In the genomic region with DNA sequence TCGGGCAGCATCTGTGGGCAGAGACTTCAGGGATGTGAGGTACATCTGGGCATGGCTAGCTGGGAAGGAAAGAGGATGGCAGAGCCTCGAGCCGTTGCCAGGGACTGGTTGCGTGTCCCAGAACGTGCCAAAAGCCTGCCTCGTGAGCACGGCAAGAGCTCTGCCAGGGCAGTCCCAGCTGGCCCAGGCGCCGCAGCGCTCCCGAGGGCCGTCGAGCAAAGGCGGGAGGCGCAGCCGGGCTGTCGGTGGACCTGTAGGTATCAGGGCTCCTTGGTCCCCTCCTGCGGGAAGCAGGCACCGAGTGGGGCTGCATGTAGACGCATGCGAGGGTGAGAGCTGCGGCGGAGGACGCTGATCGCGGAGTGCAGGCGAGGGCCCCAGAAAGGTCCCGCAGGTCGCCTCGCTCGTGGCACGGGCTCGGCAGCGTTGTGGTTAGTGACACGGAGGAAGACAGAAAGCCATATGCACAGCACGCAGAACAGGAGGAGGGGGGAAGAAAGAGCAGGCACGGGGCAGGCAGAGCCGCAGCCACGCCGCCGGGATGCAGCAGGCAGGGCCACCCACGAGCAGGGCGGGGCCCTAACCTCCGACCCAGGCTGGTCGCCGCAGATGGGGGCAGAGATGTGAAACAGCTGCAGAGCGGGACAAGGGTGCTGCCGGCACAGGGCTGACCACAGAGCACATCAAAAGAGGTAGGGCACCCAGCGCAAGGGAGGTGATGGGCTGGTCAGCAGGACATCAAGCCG, we compare ENCODE assay signal across 8 cellular contexts. TPM values are rescaled to one million over a fixed set of nuclear protein-coding genes. Genes with fewer than 3 reads are reported as not detected.
A peak's percentile ranks its signal among the peaks of the same experiment; 100 is the strongest.
DNase-seq lines count a peak whose midpoint lies in the region; ATAC-seq and TF ChIP-seq lines count a peak whose summit lies in the region.

No MANE protein-coding gene starts in this region.

- H3K4me3 ChIP-seq in lower lobe of right lung (peak overlapping the region; percentile 25), tibial artery (peak overlapping the region; percentile 27 to 39)

- H3K36me3 ChIP-seq in lower lobe of right lung (no peaks in the 10 kb centered on the region), tibial artery (no peaks in the 10 kb centered on the region)

- H3K4me3 Mint-ChIP-seq in activated naive CD8-positive, alpha-beta T cell treated with anti-CD3 and anti-CD28 coated beads for 36 hours = peak overlapping the region; percentile 63

- peak; percentile 54 to 57 for ATAC-seq in activated CD4-positive, CD25-positive, alpha-beta regulatory T cell treated with anti-CD3 and anti-CD28 coated beads, Interleukin-2, amount 50 U/mL, for 24 hours
- ATAC-seq in lower lobe of right lung = peak; percentile 47 to 51
- ATAC-seq in HG03175 (IDR thresholded peaks at IDR 0.05; ENCODE audit: unreplicated experiment) = no peak

- H3K4me1 ChIP-seq in lower lobe of right lung (peaks cover 12% of the 10 kb centered on the region), tibial artery (peaks cover 0 to 63% (median 37%) of the 10 kb centered on the region in 4 donors)

- peak overlapping the region; percentile 47 for H3K27ac Mint-ChIP-seq in activated naive CD8-positive, alpha-beta T cell treated with anti-CD3 and anti-CD28 coated beads for 36 hours

- H3K4me1 Mint-ChIP-seq in activated naive CD8-positive, alpha-beta T cell treated with anti-CD3 and anti-CD28 coated beads for 36 hours = peaks cover 40% of the 10 kb centered on the region

- no peaks in the 10 kb centered on the region for H3K9me3 ChIP-seq in lower lobe of right lung
- no peaks in the 10 kb centered on the region for H3K9me3 ChIP-seq in tibial artery

- no peak for TF ChIP-seq CTCF in lower lobe of right lung (IDR thresholded peaks at IDR 0.05)
- TF ChIP-seq CTCF in tibial artery (IDR thresholded peaks at IDR 0.05) = no peak

- no peaks in the 10 kb centered on the region for H3K9me3 Mint-ChIP-seq in activated naive CD8-positive, alpha-beta T cell treated with anti-CD3 and anti-CD28 coated beads for 36 hours

- DNase-seq in activated CD4-positive, CD25-positive, alpha-beta regulatory T cell (lab: John Stamatoyannopoulos, UW) = no peak
- DNase-seq in activated naive CD8-positive, alpha-beta T cell treated with anti-CD3 and anti-CD28 coated beads for 36 hours = peak; percentile 53
- DNase-seq in lower lobe of right lung (peak; percentile 74), tibial artery (peak in 1 of 2 donors; percentile 88), middle frontal gyrus (ENCODE audit: extremely low spot score, low spot score) (no peak), pons (ENCODE audit: low spot score) (no peak)

- H3K36me3 Mint-ChIP-seq in activated naive CD8-positive, alpha-beta T cell treated with anti-CD3 and anti-CD28 coated beads for 36 hours = no peaks in the 10 kb centered on the region

- H3K27me3 ChIP-seq in lower lobe of right lung (ENCODE audit: low read depth) (peaks cover 29% of the 10 kb centered on the region), tibial artery (peaks cover 0 to 47% of the 10 kb centered on the region in 2 donors)

- intact Hi-C loops in lower lobe of right lung (cut with DNase I) (no loop called here), tibial artery (cut with DNase I; ENCODE audit: low total_unique reads) (no loop called here)

- H3K27ac ChIP-seq in lower lobe of right lung = no peak overlapping the region
- H3K27ac ChIP-seq in tibial artery = peak overlapping the region; percentile 61 to 94

- no peaks in the 10 kb centered on the region for H3K27me3 Mint-ChIP-seq in activated naive CD8-positive, alpha-beta T cell treated with anti-CD3 and anti-CD28 coated beads for 36 hours

RNA-seq across cellular contexts. Expression of a gene that starts 18.0 kb away (rescaled TPM):
- 100 to 1,000 TPM; 147 to 148 TPM for total RNA-seq in activated naive CD8-positive, alpha-beta T cell treated with anti-CD3 and anti-CD28 coated beads for 36 hours
- total RNA-seq in lower lobe of right lung = 90.4 TPM

RNA-seq across cellular contexts. Expression of a gene that starts 20.8 kb away (rescaled TPM):
- under 1 TPM; 0.20 to 0.31 TPM for total RNA-seq in activated naive CD8-positive, alpha-beta T cell treated with anti-CD3 and anti-CD28 coated beads for 36 hours
- total RNA-seq in lower lobe of right lung = not detected

RNA-seq across cellular contexts. Expression of a gene that starts 32.1 kb away (rescaled TPM):
- under 1 TPM in 1 of 2 experiments, not detected in 1; 0.31 TPM for total RNA-seq in activated naive CD8-positive, alpha-beta T cell treated with anti-CD3 and anti-CD28 coated beads for 36 hours
- 17.7 TPM for total RNA-seq in lower lobe of right lung

RNA-seq across cellular contexts. Expression of a gene that starts 36.1 kb away (rescaled TPM):
- not detected for total RNA-seq in activated naive CD8-positive, alpha-beta T cell treated with anti-CD3 and anti-CD28 coated beads for 36 hours
- 18.5 TPM for total RNA-seq in lower lobe of right lung

RNA-seq across cellular contexts. Expression of a gene that starts 48.6 kb away (rescaled TPM):
- under 1 TPM; 0.50 to 0.54 TPM for total RNA-seq in activated naive CD8-positive, alpha-beta T cell treated with anti-CD3 and anti-CD28 coated beads for 36 hours
- total RNA-seq in lower lobe of right lung = 4.7 TPM

Comparison
In these comparisons a context has a peak if more than half of its experiments do, and no peak if none do; other contexts are left out.
1. DNase-seq: peak in activated naive CD8-positive, alpha-beta T cell treated with anti-CD3 and anti-CD28 coated beads for 36 hours (single experiment) and lower lobe of right lung (single experiment); none in activated CD4-positive, CD25-positive, alpha-beta regulatory T cell (0 of 4), middle frontal gyrus (single experiment) and pons (single experiment).
2. RNA of a gene that starts 32.1 kb away (total RNA-seq): 17.7 TPM in lower lobe of right lung (single experiment); 0.31 TPM in activated naive CD8-positive, alpha-beta T cell treated with anti-CD3 and anti-CD28 coated beads for 36 hours; every median in the first group is over 10 times any median in the second.